In the genomic region with DNA sequence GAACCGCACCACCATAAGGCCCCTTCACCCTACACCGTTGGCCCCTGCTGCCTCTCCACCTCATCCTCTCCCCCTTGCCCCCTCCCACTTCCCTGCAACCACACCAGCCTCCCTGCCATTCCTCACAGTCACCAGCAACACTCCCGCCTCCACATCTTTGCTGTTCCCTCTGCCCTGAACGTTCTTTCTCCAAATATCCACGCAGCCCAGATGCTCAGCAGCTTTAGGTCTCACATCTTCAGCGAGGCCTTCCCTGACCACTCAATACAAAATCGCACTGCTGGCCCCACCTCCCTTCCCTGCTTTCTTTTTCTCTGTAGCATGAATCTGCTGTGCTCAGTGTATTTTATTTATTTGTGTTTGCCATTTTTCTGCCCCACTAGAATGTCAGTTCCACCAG, we compare ENCODE assay signal across 1 cellular context.
TF ChIP-seq lines count a peak whose summit lies in the region.

No MANE protein-coding gene starts in this region.

TF ChIP-seq in IMR-90, 13 proteins besides CTCF, POLR2A, EP300 and RAD21:
- TF ChIP-seq RCOR1 (IDR thresholded peaks at IDR 0.05; ENCODE audit: insufficient replicate concordance, low read length) (no peak), SMC3 (IDR thresholded peaks at IDR 0.05; ENCODE audit: low read depth, low read length) (no peak), RFX5 (IDR thresholded peaks at IDR 0.05; ENCODE audit: low read depth, low read length) (no peak)
